17 cellular contexts compared by ENCODE assay signal in genomic region chr18:14971461-14972185, GRCh38.
DNase-seq lines count a peak whose midpoint lies in the region; ATAC-seq and TF ChIP-seq lines count a peak whose summit lies in the region.
"Had no signal": no experiment of that assay in that cellular context is flagged by ENCODE, and none has a peak within 500 bp of the region (broad histone marks: within the 10 kb centered on the region; RNA-seq: fewer than 3 reads in every experiment).

No MANE protein-coding gene starts in this region.

- H3K27ac ChIP-seq in osteoblast (ENCODE audit: low read depth, low read length) (peak overlapping the region; percentile 81), GM23338 (ENCODE audit: low read depth) (no peak overlapping the region)
- H3K27ac ChIP-seq: BLaER1 treated with 17β-estradiol and CSF1 and Interleukin-3, amounts not matched to agents 10 nM and 100 nM; body of pancreas had no signal

- H3K27me3 ChIP-seq in osteoblast (ENCODE audit: insufficient read depth, low read length) (no peaks in the 10 kb centered on the region), GM23338 (ENCODE audit: insufficient read depth) (no peaks in the 10 kb centered on the region)
- H3K27me3 ChIP-seq: BLaER1 treated with 17β-estradiol and CSF1 and Interleukin-3, amounts not matched to agents 10 nM and 100 nM; body of pancreas had no signal

- peaks cover 7% of the 10 kb centered on the region for H3K36me3 Mint-ChIP-seq in GM23338 (ENCODE audit: low read depth)
- H3K36me3 Mint-ChIP-seq in stimulated activated naive B cell treated with anti-CD40 and anti-IgM and Interleukin-4, amounts not matched to agents 10 μg/mL and 1 μg/mL and 100 μg/mL, for 72 hours = no peaks in the 10 kb centered on the region
- H3K36me3 Mint-ChIP-seq: activated CD4-positive, alpha-beta memory T cell treated with anti-CD3 and anti-CD28 coated beads for 36 hours had no signal

- H3K9me2 ChIP-seq in GM23338 (ENCODE audit: insufficient read depth) = no peaks in the 10 kb centered on the region

- H3K27me3 Mint-ChIP-seq in GM23338 (ENCODE audit: insufficient read depth, low read depth, poor library complexity) = peaks cover 9% of the 10 kb centered on the region
- no peaks in the 10 kb centered on the region for H3K27me3 Mint-ChIP-seq in stimulated activated naive B cell treated with anti-CD40 and anti-IgM and Interleukin-4, amounts not matched to agents 10 μg/mL and 1 μg/mL and 100 μg/mL, for 72 hours

- H3K9me3 Mint-ChIP-seq in GM23338 = peaks cover 73% of the 10 kb centered on the region
- H3K9me3 Mint-ChIP-seq in stimulated activated naive B cell treated with anti-CD40 and anti-IgM and Interleukin-4, amounts not matched to agents 10 μg/mL and 1 μg/mL and 100 μg/mL, for 72 hours = peaks cover 0 to 3% of the 10 kb centered on the region in 2 donors
- H3K9me3 Mint-ChIP-seq: activated CD4-positive, alpha-beta memory T cell treated with anti-CD3 and anti-CD28 coated beads for 36 hours had no signal

- in situ Hi-C loops in astrocyte of the spinal cord (cut with HindIII; ENCODE audit: low sequenced_read_pairs) = no loop called here

- H4K20me1 ChIP-seq in osteoblast (ENCODE audit: insufficient read depth, low read length) (no peaks in the 10 kb centered on the region), GM23338 (replicated peaks; ENCODE audit: insufficient read depth) (no peaks in the 10 kb centered on the region)
- H4K20me1 ChIP-seq: BLaER1 treated with 17β-estradiol and CSF1 and Interleukin-3, amounts not matched to agents 10 nM and 100 nM had no signal

- DNase-seq in COLO829 (ENCODE audit: low spot score) = peak; percentile 19
- DNase-seq in M059J (ENCODE audit: low read depth) = peak; percentile 90
- peak; percentile 78 for DNase-seq in astrocyte of the spinal cord (ENCODE audit: low read depth, low spot score)
- no peak for DNase-seq in osteoblast (ENCODE audit: insufficient read length, low spot score, missing footprints)
- no peak for DNase-seq in mucosa of descending colon
- no peak for DNase-seq in GM23338 (ENCODE audit: low spot score)
- DNase-seq in stimulated activated naive B cell treated with anti-CD40 and anti-IgM and Interleukin-4, amounts not matched to agents 10 μg/mL and 1 μg/mL and 100 μg/mL, for 72 hours = no peak
- DNase-seq in activated CD4-positive, alpha-beta T cell treated with anti-CD3 and anti-CD28 coated beads for 48 hours = no peak
- DNase-seq: activated CD4-positive, alpha-beta memory T cell treated with anti-CD3 and anti-CD28 coated beads for 36 hours; body of pancreas; DND-41; effector CD8-positive, alpha-beta T cell; HCEC 1CT; NCI-H2081; SHP77; substantia nigra had no signal

- H3K27ac Mint-ChIP-seq in GM23338 = no peak overlapping the region
- H3K27ac Mint-ChIP-seq in stimulated activated naive B cell treated with anti-CD40 and anti-IgM and Interleukin-4, amounts not matched to agents 10 μg/mL and 1 μg/mL and 100 μg/mL, for 72 hours = no peak overlapping the region
- H3K27ac Mint-ChIP-seq: activated CD4-positive, alpha-beta memory T cell treated with anti-CD3 and anti-CD28 coated beads for 36 hours had no signal

- no peak for ATAC-seq in mucosa of descending colon
- ATAC-seq in GM23338 = no peak
- no peak for ATAC-seq in stimulated activated naive B cell treated with anti-CD40 and anti-IgM and Interleukin-4, amounts not matched to agents 10 μg/mL and 1 μg/mL and 100 μg/mL, for 72 hours (replicated peaks)
- ATAC-seq: body of pancreas had no signal

- no peak for TF ChIP-seq CTCF in astrocyte of the spinal cord (IDR thresholded peaks at IDR 0.05; ENCODE audit: low read depth, low read length)
- TF ChIP-seq CTCF in osteoblast (IDR thresholded peaks at IDR 0.05; ENCODE audit: extremely low read depth, low read depth, low read length) = no peak
- TF ChIP-seq CTCF in mucosa of descending colon (IDR thresholded peaks at IDR 0.05) = no peak
- TF ChIP-seq CTCF in GM23338 (conservative IDR thresholded peaks at IDR 0.05; ENCODE audit: low read depth in 2 of 2) = no peak

- H3K4me1 ChIP-seq in osteoblast (ENCODE audit: insufficient read depth, low read length) (peaks cover 68% of the 10 kb centered on the region), mucosa of descending colon (ENCODE audit: low read depth) (no peaks in the 10 kb centered on the region), GM23338 (ENCODE audit: insufficient read depth) (no peaks in the 10 kb centered on the region)
- H3K4me1 ChIP-seq: BLaER1 treated with 17β-estradiol and CSF1 and Interleukin-3, amounts not matched to agents 10 nM and 100 nM; body of pancreas had no signal

- peak overlapping the region; percentile 64 for H3K4me2 ChIP-seq in osteoblast (ENCODE audit: insufficient read depth, low read length)
- no peak overlapping the region for H3K4me2 ChIP-seq in GM23338
- H3K4me2 ChIP-seq: BLaER1 treated with 17β-estradiol and CSF1 and Interleukin-3, amounts not matched to agents 10 nM and 100 nM had no signal

- H2AFZ ChIP-seq in osteoblast (ENCODE audit: low read length) (peak overlapping the region; percentile 53), GM23338 (no peak overlapping the region)

- peaks cover 7% of the 10 kb centered on the region for H3K4me1 Mint-ChIP-seq in GM23338
- no peaks in the 10 kb centered on the region for H3K4me1 Mint-ChIP-seq in stimulated activated naive B cell treated with anti-CD40 and anti-IgM and Interleukin-4, amounts not matched to agents 10 μg/mL and 1 μg/mL and 100 μg/mL, for 72 hours

- H3K9me3 ChIP-seq in osteoblast (ENCODE audit: low read depth, low read length) (no peaks in the 10 kb centered on the region), mucosa of descending colon (no peaks in the 10 kb centered on the region)
- H3K9me3 ChIP-seq: BLaER1 treated with 17β-estradiol and CSF1 and Interleukin-3, amounts not matched to agents 10 nM and 100 nM; body of pancreas had no signal

- no peak overlapping the region for H3K4me3 Mint-ChIP-seq in GM23338
- H3K4me3 Mint-ChIP-seq in stimulated activated naive B cell treated with anti-CD40 and anti-IgM and Interleukin-4, amounts not matched to agents 10 μg/mL and 1 μg/mL and 100 μg/mL, for 72 hours = no peak overlapping the region
- H3K4me3 Mint-ChIP-seq: activated CD4-positive, alpha-beta memory T cell treated with anti-CD3 and anti-CD28 coated beads for 36 hours had no signal

- intact Hi-C loops in mucosa of descending colon (cut with DNase I, micrococcal nuclease) = no loop called here

- H3K4me3 ChIP-seq in astrocyte of the spinal cord (ENCODE audit: low read depth, low read length) (no peak overlapping the region), osteoblast (ENCODE audit: insufficient read depth, low read length) (peak overlapping the region; percentile 43), mucosa of descending colon (no peak overlapping the region), GM23338 (no peak overlapping the region)
- H3K4me3 ChIP-seq: BLaER1 treated with 17β-estradiol and CSF1 and Interleukin-3, amounts not matched to agents 10 nM and 100 nM; body of pancreas had no signal

- H3K36me3 ChIP-seq in osteoblast (ENCODE audit: insufficient read depth, low read length) = no peaks in the 10 kb centered on the region
- no peaks in the 10 kb centered on the region for H3K36me3 ChIP-seq in mucosa of descending colon (ENCODE audit: low read depth)
- no peaks in the 10 kb centered on the region for H3K36me3 ChIP-seq in GM23338 (ENCODE audit: insufficient read depth)
- H3K36me3 ChIP-seq: BLaER1 treated with 17β-estradiol and CSF1 and Interleukin-3, amounts not matched to agents 10 nM and 100 nM had no signal

- peaks cover 31% of the 10 kb centered on the region for H3K79me2 ChIP-seq in osteoblast (ENCODE audit: insufficient read depth, low read length)
- no peaks in the 10 kb centered on the region for H3K79me2 ChIP-seq in GM23338 (replicated peaks; ENCODE audit: insufficient read depth)

- H3F3A ChIP-seq in GM23338 (replicated peaks; ENCODE audit: low read depth) = no peaks in the 10 kb centered on the region

TF ChIP-seq in GM23338, 12 proteins besides CTCF, POLR2A, EP300 and RAD21:
- TF ChIP-seq EZH2phosphoT487 (IDR thresholded peaks at IDR 0.05; ENCODE audit: unreplicated experiment) (no peak), REST (IDR thresholded peaks at IDR 0.05; ENCODE audit: unreplicated experiment) (no peak)

Comparison
In these comparisons a context has a peak if more than half of its experiments do, and no peak if none do; other contexts are left out.
1. DNase-seq: peak in COLO829 (single experiment), M059J (single experiment) and astrocyte of the spinal cord (single experiment); none in osteoblast (single experiment), mucosa of descending colon (0 of 3), GM23338 (single experiment), stimulated activated naive B cell treated with anti-CD40 and anti-IgM and Interleukin-4, amounts not matched to agents 10 μg/mL and 1 μg/mL and 100 μg/mL, for 72 hours (single experiment) and activated CD4-positive, alpha-beta T cell treated with anti-CD3 and anti-CD28 coated beads for 48 hours (single experiment).